Comparison of ENCODE assay signal across 8 cellular contexts in genomic region chrX:70508296-70508911, GRCh38.
DNase-seq lines count a peak whose midpoint lies in the region; ATAC-seq and FAIRE-seq lines count a peak whose summit lies in the region.
"Had no signal": no experiment of that assay in that cellular context is flagged by ENCODE, and none has a peak within 500 bp of the region (broad histone marks: within the 10 kb centered on the region; RNA-seq: fewer than 3 reads in every experiment).

No MANE protein-coding gene starts in this region.

- DNase-seq in GM18507 (ENCODE audit: extremely low spot score, insufficient read length, low read depth) (no peak), OCI-M1 (lab: John Stamatoyannopoulos, UW) (peak; percentile 21), iris pigment epithelial cell (ENCODE audit: low read depth) (peak; percentile 21), putamen (ENCODE audit: low spot score) (no peak), D341Med (ENCODE audit: low spot score) (no peak)
- DNase-seq: NCI-H446 had no signal

- ATAC-seq in HG02610 (IDR thresholded peaks at IDR 0.05; ENCODE audit: unreplicated experiment) (peak; percentile 45), GM19397 (IDR thresholded peaks at IDR 0.05; ENCODE audit: unreplicated experiment) (no peak)

- peak; percentile 73 for FAIRE-seq in GM18507 (lab: Jason Lieb, UNC)

Comparison
In these comparisons a context has a peak if more than half of its experiments do, and no peak if none do; other contexts are left out.
1. DNase-seq: peak in OCI-M1 (single experiment) and iris pigment epithelial cell (single experiment); none in GM18507 (single experiment), putamen (single experiment) and D341Med (single experiment).